1 cellular context compared by ENCODE assay signal in genomic region chr11:128695539-128696221, GRCh38.
TF ChIP-seq lines count a peak whose summit lies in the region.

No MANE protein-coding gene starts in this region.

TF ChIP-seq in SK-N-SH, 30 proteins besides CTCF, POLR2A, EP300 and RAD21 (continued from another document):
- TF ChIP-seq NRF1 (IDR thresholded peaks at IDR 0.05; ENCODE audit: low read depth, low read length) (no peak), IRF3 (IDR thresholded peaks at IDR 0.05; ENCODE audit: low read depth, low read length) (no peak)
- TF ChIP-seq, protein P1, sequence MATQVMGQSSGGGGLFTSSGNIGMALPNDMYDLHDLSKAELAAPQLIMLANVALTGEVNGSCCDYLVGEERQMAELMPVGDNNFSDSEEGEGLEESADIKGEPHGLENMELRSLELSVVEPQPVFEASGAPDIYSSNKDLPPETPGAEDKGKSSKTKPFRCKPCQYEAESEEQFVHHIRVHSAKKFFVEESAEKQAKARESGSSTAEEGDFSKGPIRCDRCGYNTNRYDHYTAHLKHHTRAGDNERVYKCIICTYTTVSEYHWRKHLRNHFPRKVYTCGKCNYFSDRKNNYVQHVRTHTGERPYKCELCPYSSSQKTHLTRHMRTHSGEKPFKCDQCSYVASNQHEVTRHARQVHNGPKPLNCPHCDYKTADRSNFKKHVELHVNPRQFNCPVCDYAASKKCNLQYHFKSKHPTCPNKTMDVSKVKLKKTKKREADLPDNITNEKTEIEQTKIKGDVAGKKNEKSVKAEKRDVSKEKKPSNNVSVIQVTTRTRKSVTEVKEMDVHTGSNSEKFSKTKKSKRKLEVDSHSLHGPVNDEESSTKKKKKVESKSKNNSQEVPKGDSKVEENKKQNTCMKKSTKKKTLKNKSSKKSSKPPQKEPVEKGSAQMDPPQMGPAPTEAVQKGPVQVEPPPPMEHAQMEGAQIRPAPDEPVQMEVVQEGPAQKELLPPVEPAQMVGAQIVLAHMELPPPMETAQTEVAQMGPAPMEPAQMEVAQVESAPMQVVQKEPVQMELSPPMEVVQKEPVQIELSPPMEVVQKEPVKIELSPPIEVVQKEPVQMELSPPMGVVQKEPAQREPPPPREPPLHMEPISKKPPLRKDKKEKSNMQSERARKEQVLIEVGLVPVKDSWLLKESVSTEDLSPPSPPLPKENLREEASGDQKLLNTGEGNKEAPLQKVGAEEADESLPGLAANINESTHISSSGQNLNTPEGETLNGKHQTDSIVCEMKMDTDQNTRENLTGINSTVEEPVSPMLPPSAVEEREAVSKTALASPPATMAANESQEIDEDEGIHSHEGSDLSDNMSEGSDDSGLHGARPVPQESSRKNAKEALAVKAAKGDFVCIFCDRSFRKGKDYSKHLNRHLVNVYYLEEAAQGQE (IDR thresholded peaks at IDR 0.05; ENCODE audit: low read depth, low read length): no peak
